ENCODE assay signal across 14 cellular contexts in the genomic region with DNA sequence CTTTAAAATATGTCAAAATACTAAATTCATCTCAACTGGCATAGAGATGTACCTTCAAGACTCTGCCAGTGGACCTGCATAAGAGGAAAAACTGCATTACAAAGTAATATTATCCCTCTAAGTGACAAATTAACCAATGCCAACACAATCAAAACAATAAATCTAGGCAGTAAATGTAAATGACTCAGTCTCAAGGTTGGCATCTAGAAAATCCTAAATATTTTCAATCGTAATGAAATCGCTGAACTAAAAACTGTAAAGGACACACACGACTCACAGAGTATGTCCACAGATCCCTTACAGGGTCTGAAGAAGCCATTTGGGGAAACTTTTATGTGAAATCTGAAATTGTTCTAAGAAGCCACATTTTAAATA.
"Had no signal": no experiment of that assay in that cellular context is flagged by ENCODE, and none has a peak within 500 bp of the region (broad histone marks: within the 10 kb centered on the region; RNA-seq: fewer than 3 reads in every experiment).

No MANE protein-coding gene starts in this region.

- H3K9me3 ChIP-seq: pancreas, tibial nerve had no signal

- H3K27me3 ChIP-seq: pancreas, tibial nerve had no signal

- H3K4me3 ChIP-seq: pancreas, tibial nerve had no signal

- H3K27me3 Mint-ChIP-seq: stimulated activated naive B cell treated with anti-CD40 and anti-IgM and Interleukin-4, amounts not matched to agents 10 μg/mL and 1 μg/mL and 100 μg/mL, for 72 hours had no signal

- H3K27ac ChIP-seq: tibial nerve had no signal

- H3K27ac Mint-ChIP-seq: activated T-helper 1 cell treated with anti-CD3 and anti-CD28 coated beads, Interleukin-12 subunit alpha, Interleukin-12 subunit beta, Interleukin-2, Interleukin-4 antibody, amounts not matched to agents 30 ng/mL and 10 ng/mL and 1 ng/mL, durations not matched to agents 14 hours and 24 hours and 36 hours; stimulated activated naive B cell treated with anti-CD40 and anti-IgM and Interleukin-4, amounts not matched to agents 10 μg/mL and 1 μg/mL and 100 μg/mL, for 72 hours had no signal

- H3K4me3 Mint-ChIP-seq: activated T-helper 1 cell treated with anti-CD3 and anti-CD28 coated beads, Interleukin-12 subunit alpha, Interleukin-12 subunit beta, Interleukin-2, Interleukin-4 antibody, amounts not matched to agents 30 ng/mL and 10 ng/mL and 1 ng/mL, durations not matched to agents 14 hours and 24 hours and 36 hours; stimulated activated naive B cell treated with anti-CD40 and anti-IgM and Interleukin-4, amounts not matched to agents 10 μg/mL and 1 μg/mL and 100 μg/mL, for 72 hours had no signal

- ATAC-seq: activated CD4-positive, CD25-positive, alpha-beta regulatory T cell treated with anti-CD3 and anti-CD28 coated beads, Interleukin-2, amount 50 U/mL, for 24 hours; esophagus mucosa; stimulated activated naive B cell treated with anti-CD40 and anti-IgM and Interleukin-4, amounts not matched to agents 10 μg/mL and 1 μg/mL and 100 μg/mL, for 72 hours had no signal

- H3K36me3 ChIP-seq: pancreas had no signal

- DNase-seq: activated CD4-positive, alpha-beta T cell treated with anti-CD3 and anti-CD28 coated beads, Interleukin-2, amount 50 U/mL, for 1 hour; activated CD8-positive, alpha-beta memory T cell treated with anti-CD3 and anti-CD28 coated beads for 24 hours; activated naive CD4-positive, alpha-beta T cell; anterior cingulate cortex; dermis blood vessel endothelial cell; hippocampal formation; stimulated activated CD4-positive, alpha-beta T cell treated with anti-CD3 and anti-CD28 coated beads, Interleukin-4, amount 100 ng/mL, for 1 hour; stimulated activated naive B cell treated with anti-CD40 and anti-IgM and Interleukin-4, amounts not matched to agents 10 μg/mL and 1 μg/mL and 100 μg/mL, for 72 hours; T1000 had no signal

- H3K4me1 Mint-ChIP-seq: stimulated activated naive B cell treated with anti-CD40 and anti-IgM and Interleukin-4, amounts not matched to agents 10 μg/mL and 1 μg/mL and 100 μg/mL, for 72 hours had no signal

- H3K9me3 Mint-ChIP-seq: activated T-helper 1 cell treated with anti-CD3 and anti-CD28 coated beads, Interleukin-12 subunit alpha, Interleukin-12 subunit beta, Interleukin-2, Interleukin-4 antibody, amounts not matched to agents 30 ng/mL and 10 ng/mL and 1 ng/mL, durations not matched to agents 14 hours and 24 hours and 36 hours; stimulated activated naive B cell treated with anti-CD40 and anti-IgM and Interleukin-4, amounts not matched to agents 10 μg/mL and 1 μg/mL and 100 μg/mL, for 72 hours had no signal
